In genomic region chr6:33298773-33299236, GRCh38 we compare ENCODE assay signal across 8 cellular contexts. TPM values are rescaled to one million over a fixed set of nuclear protein-coding genes. Genes with fewer than 3 reads are reported as not detected.
A peak's percentile ranks its signal among the peaks of the same experiment; 100 is the strongest.
DNase-seq lines count a peak whose midpoint lies in the region; ATAC-seq, FAIRE-seq and TF ChIP-seq lines count a peak whose summit lies in the region.

TSS of gene RGL2 (minus strand) at chr6:33298942. CDS start at chr6:33298610, 332 bp downstream.

- H3K27ac Mint-ChIP-seq in activated naive CD8-positive, alpha-beta T cell treated with anti-CD3 and anti-CD28 coated beads, Interleukin-2, amount 50 U/mL, for 24 hours: peak within 1 kb of the TSS; percentile 98

- POLR2A ChIA-PET in AG04449 (lab: Yijun Ruan, JAX): interaction anchor here (0.8 to 2.7 kb wide), 9 partner anchors 9 to 27 kb away, joined by 3 to 16 read pairs (median 5); partner anchors contain the start of genes B3GALT4, PFDN6, RPS18 and TAPBP

- ATAC-seq in GM18505 (IDR thresholded peaks at IDR 0.05; ENCODE audit: unreplicated experiment) (peak; percentile 8), HG03175 (IDR thresholded peaks at IDR 0.05; ENCODE audit: unreplicated experiment) (peak; percentile 28), Right ventricle myocardium superior (ENCODE audit: poor library complexity) (peak; percentile 83), omental fat pad (ENCODE audit: low FRiP score) (peak; percentile 33), HG03469 (IDR thresholded peaks at IDR 0.05; ENCODE audit: unreplicated experiment) (no peak)
- peak; percentile 21 for ATAC-seq in activated naive CD8-positive, alpha-beta T cell treated with anti-CD3 and anti-CD28 coated beads, Interleukin-2, amount 50 U/mL, for 24 hours

- peak within 1 kb of the TSS; percentile 85 for H3K4me3 ChIP-seq in AG04449 (ENCODE audit: low read depth, low read length)

- intact Hi-C loops in Right ventricle myocardium superior (cut with DNase I): loop anchor here (10.0 kb wide), 1 partner anchor 116 kb away; the partner anchor contains the start of genes CUTA and PHF1

- DNase-seq in AG04449 (ENCODE audit: low read depth, low spot score) (no peak), RCC 7860 (ENCODE audit: low spot score) (peak; percentile 14), Right ventricle myocardium superior (peak; percentile 92), omental fat pad (ENCODE audit: low spot score) (no peak)
- DNase-seq in activated naive CD8-positive, alpha-beta T cell treated with anti-CD3 and anti-CD28 coated beads, Interleukin-2, amount 50 U/mL, for 24 hours: peak; percentile 69

- H3K4me3 Mint-ChIP-seq in activated naive CD8-positive, alpha-beta T cell treated with anti-CD3 and anti-CD28 coated beads, Interleukin-2, amount 50 U/mL, for 24 hours: peak within 1 kb of the TSS; percentile 93

- TF ChIP-seq POLR2A in GM18505 (IDR thresholded peaks at IDR 0.05; ENCODE audit: borderline replicate concordance, extremely low read depth, insufficient read depth, insufficient read length): no peak

- H3K4me1 Mint-ChIP-seq in activated naive CD8-positive, alpha-beta T cell treated with anti-CD3 and anti-CD28 coated beads, Interleukin-2, amount 50 U/mL, for 24 hours: peaks cover 36% of the 10 kb centered on the region

- TF ChIP-seq CTCF in AG04449 (IDR thresholded peaks at IDR 0.05; ENCODE audit: insufficient read depth, low read length, missing control alignments): no peak
- TF ChIP-seq CTCF in omental fat pad (IDR thresholded peaks at IDR 0.05): no peak

- H3K27me3 Mint-ChIP-seq in activated naive CD8-positive, alpha-beta T cell treated with anti-CD3 and anti-CD28 coated beads, Interleukin-2, amount 50 U/mL, for 24 hours: no peaks in the 10 kb centered on the region

- H3K9me3 Mint-ChIP-seq in activated naive CD8-positive, alpha-beta T cell treated with anti-CD3 and anti-CD28 coated beads, Interleukin-2, amount 50 U/mL, for 24 hours: no peaks in the 10 kb centered on the region

- no peak for FAIRE-seq in RCC 7860 (lab: Jason Lieb, UNC)

- CTCF ChIA-PET in AG04449 (lab: Yijun Ruan, JAX): interaction anchor here (0.9 to 3.8 kb wide), 12 partner anchors 9 to 128 kb away, joined by 3 to 52 read pairs (median 6); partner anchors contain the start of genes PFDN6, TAPBP and WDR46

- H3K36me3 Mint-ChIP-seq in activated naive CD8-positive, alpha-beta T cell treated with anti-CD3 and anti-CD28 coated beads, Interleukin-2, amount 50 U/mL, for 24 hours (ENCODE audit: low read depth): peaks cover 34% of the 10 kb centered on the region

RNA-seq across cellular contexts. Expression of gene RGL2, which starts in this region (rescaled TPM):
- total RNA-seq in Right ventricle myocardium superior (60.5 TPM), omental fat pad (10 to 100 TPM; 28.7 to 81.2 (median 41.7) TPM)

Comparison
In these comparisons a context has a peak if more than half of its experiments do, and no peak if none do; other contexts are left out.
1. DNase-seq: peak in RCC 7860 (single experiment), activated naive CD8-positive, alpha-beta T cell treated with anti-CD3 and anti-CD28 coated beads, Interleukin-2, amount 50 U/mL, for 24 hours (single experiment) and Right ventricle myocardium superior (single experiment); none in AG04449 (single experiment) and omental fat pad (single experiment).